17 cellular contexts compared by ENCODE assay signal in genomic region chr2:159760321-159760720, GRCh38. TPM values are rescaled to one million over a fixed set of nuclear protein-coding genes. Genes with fewer than 3 reads are reported as not detected.
A peak's percentile ranks its signal among the peaks of the same experiment; 100 is the strongest.
DNase-seq lines count a peak whose midpoint lies in the region; ATAC-seq, FAIRE-seq and TF ChIP-seq lines count a peak whose summit lies in the region.
"Had no signal": no experiment of that assay in that cellular context is flagged by ENCODE, and none has a peak within 500 bp of the region (broad histone marks: within the 10 kb centered on the region; RNA-seq: fewer than 3 reads in every experiment).

No MANE protein-coding gene starts in this region.

- peaks cover 24% of the 10 kb centered on the region for H3K36me3 ChIP-seq in CD8-positive, alpha-beta T cell (ENCODE audit: insufficient read depth, low read length)
- peaks cover 73% of the 10 kb centered on the region for H3K36me3 ChIP-seq in neutrophil

- peaks cover 67% of the 10 kb centered on the region for H3K36me3 Mint-ChIP-seq in CD8-positive, alpha-beta T cell
- H3K36me3 Mint-ChIP-seq in nephron progenitor cell (ENCODE audit: low read depth) = peaks cover 65% of the 10 kb centered on the region

- CTCF ChIA-PET in CD8-positive, alpha-beta T cell (lab: Charles Lee) = no interaction called here

- H3K27ac Mint-ChIP-seq in CD8-positive, alpha-beta T cell = peak overlapping the region; percentile 11
- H3K27ac Mint-ChIP-seq in nephron progenitor cell = no peak overlapping the region

- H3K9me3 Mint-ChIP-seq in CD8-positive, alpha-beta T cell = no peaks in the 10 kb centered on the region
- H3K9me3 Mint-ChIP-seq in nephron progenitor cell = no peaks in the 10 kb centered on the region
- H3K9me3 Mint-ChIP-seq: H9 had no signal

- POLR2A ChIA-PET in CD8-positive, alpha-beta T cell (lab: Charles Lee) = interaction anchor here (0.7 kb wide), 1 partner anchor 244 kb away, joined by 3 read pairs; no protein-coding TSS in a partner anchor

- no peak for DNase-seq in CD8-positive, alpha-beta T cell
- no peak for DNase-seq in H54 (ENCODE audit: insufficient read length, low spot score)
- DNase-seq in NCI-H1048 (lab: John Stamatoyannopoulos, UW) = no peak
- no peak for DNase-seq in central memory CD4-positive, alpha-beta T cell
- DNase-seq in nephron progenitor cell = no peak
- DNase-seq in glomerular visceral epithelial cell (ENCODE audit: extremely low spot score) = no peak
- DNase-seq: DMS 273 treated with DMSO at 0.1 percent for 48 hours, H9, KG1, NCI-H1092 treated with DMSO at 0.1 percent for 48 hours, NCI-H1694, NCI-H2171 treated with DMSO at 0.1 percent for 48 hours, NCI-H510A, SHP77 treated with DMSO at 0.1 percent for 48 hours had no signal

- no peaks in the 10 kb centered on the region for H3K9me3 ChIP-seq in CD8-positive, alpha-beta T cell (ENCODE audit: low read length)
- no peaks in the 10 kb centered on the region for H3K9me3 ChIP-seq in neutrophil

- no peak for TF ChIP-seq CTCF in CD8-positive, alpha-beta T cell (IDR thresholded peaks at IDR 0.05)
- TF ChIP-seq CTCF in neutrophil (IDR thresholded peaks at IDR 0.05) = no peak
- TF ChIP-seq CTCF in nephron progenitor cell (IDR thresholded peaks at IDR 0.05) = no peak

- H3K4me1 ChIP-seq in CD8-positive, alpha-beta T cell (ENCODE audit: insufficient read depth, low read length) = no peaks in the 10 kb centered on the region
- peaks cover under 1 to 1% of the 10 kb centered on the region in 2 experiments for H3K4me1 ChIP-seq in neutrophil (ENCODE audit: control insufficient read depth in 1 of 2, insufficient read depth in 1 of 2, low read depth in 1 of 2, low read length in 1 of 2)

- ATAC-seq in CD8-positive, alpha-beta T cell = no peak

- H3K27me3 ChIP-seq in CD8-positive, alpha-beta T cell (ENCODE audit: insufficient read depth, low read length) = no peaks in the 10 kb centered on the region
- no peaks in the 10 kb centered on the region for H3K27me3 ChIP-seq in neutrophil

- peaks cover 13% of the 10 kb centered on the region for H3K4me1 Mint-ChIP-seq in CD8-positive, alpha-beta T cell (ENCODE audit: low read depth)
- H3K4me1 Mint-ChIP-seq in nephron progenitor cell = no peaks in the 10 kb centered on the region
- H3K4me1 Mint-ChIP-seq: H9 had no signal

- peak; percentile 6 for FAIRE-seq in H54 (lab: Jason Lieb, UNC)
- peak; percentile 12 for FAIRE-seq in endometrium (lab: Jason Lieb, UNC)
- FAIRE-seq: RCC 7860 had no signal

- TF ChIP-seq POLR2A in H54 (IDR thresholded peaks at IDR 0.05; ENCODE audit: low read depth, low read length) = no peak

- no peaks in the 10 kb centered on the region for H3K27me3 Mint-ChIP-seq in CD8-positive, alpha-beta T cell (ENCODE audit: low read depth)
- peaks cover 4% of the 10 kb centered on the region for H3K27me3 Mint-ChIP-seq in nephron progenitor cell (ENCODE audit: low read depth, poor library complexity)

- intact Hi-C loops in CD8-positive, alpha-beta T cell (cut with DNase I, micrococcal nuclease) = no loop called here

- H3K4me3 Mint-ChIP-seq in CD8-positive, alpha-beta T cell = no peak overlapping the region
- H3K4me3 Mint-ChIP-seq in nephron progenitor cell = no peak overlapping the region
- H3K4me3 Mint-ChIP-seq: H9 had no signal

- H3K27ac ChIP-seq in CD8-positive, alpha-beta T cell (ENCODE audit: low read depth, low read length) = no peak overlapping the region
- peak overlapping the region; percentile 43 for H3K27ac ChIP-seq in neutrophil

- H3K4me3 ChIP-seq in CD8-positive, alpha-beta T cell (ENCODE audit: low read depth, low read length) = no peak overlapping the region
- no peak overlapping the region for H3K4me3 ChIP-seq in neutrophil (ENCODE audit: low read depth in 1 of 2, low read length in 1 of 2)

RNA-seq across cellular contexts. Expression of gene CD302, which starts 37.7 kb away (rescaled TPM):
- under 1 TPM; 0.54 to 0.64 TPM for total RNA-seq in CD8-positive, alpha-beta T cell

RNA-seq across cellular contexts. Expression of gene MARCHF7, which starts 48.0 kb away (rescaled TPM):
- total RNA-seq in CD8-positive, alpha-beta T cell = 10 to 100 TPM; 76.5 to 76.6 TPM
